1 cellular context compared by ENCODE assay signal in genomic region chr13:46720189-46720588, GRCh38.
TF ChIP-seq lines count a peak whose summit lies in the region.

No MANE protein-coding gene starts in this region.

TF ChIP-seq in GM23338, 12 proteins besides CTCF, POLR2A, EP300 and RAD21 (continued from another document):
- TF ChIP-seq ZNF462 (CRISPR knock-in tag; IDR thresholded peaks at IDR 0.05): no peak
- no peak for TF ChIP-seq POLR2AphosphoS5 (IDR thresholded peaks at IDR 0.05; ENCODE audit: low read depth)
- no peak for TF ChIP-seq JUNB (IDR thresholded peaks at IDR 0.05; ENCODE audit: unreplicated experiment)
- TF ChIP-seq CREB1 (CRISPR knock-in tag; IDR thresholded peaks at IDR 0.05; ENCODE audit: low read depth): no peak
- no peak for TF ChIP-seq STAT1 (IDR thresholded peaks at IDR 0.05; ENCODE audit: unreplicated experiment)
- no peak for TF ChIP-seq EZH2 (IDR thresholded peaks at IDR 0.05; ENCODE audit: low read depth, unreplicated experiment)
- TF ChIP-seq NANOG (IDR thresholded peaks at IDR 0.05; ENCODE audit: borderline replicate concordance): no peak
- no peak for TF ChIP-seq ZNF331 (CRISPR knock-in tag; IDR thresholded peaks at IDR 0.05; ENCODE audit: low read depth)
- no peak for TF ChIP-seq EZH2phosphoT487 (IDR thresholded peaks at IDR 0.05; ENCODE audit: unreplicated experiment)
- TF ChIP-seq ETS1 (IDR thresholded peaks at IDR 0.05): no peak
